ENCODE assay signal across 26 cellular contexts in genomic region chr5:91042225-91042624, GRCh38.
"Had no signal": no experiment of that assay in that cellular context is flagged by ENCODE, and none has a peak within 500 bp of the region (broad histone marks: within the 10 kb centered on the region; RNA-seq: fewer than 3 reads in every experiment).

No MANE protein-coding gene starts in this region.

- H3K4me3 ChIP-seq: neural progenitor cell, ovary, psoas muscle, right lobe of liver, sigmoid colon, stomach, tibial artery, upper lobe of left lung, vagina had no signal

- H3K4me1 Mint-ChIP-seq: natural killer cell; neural progenitor cell; stimulated activated effector memory CD8-positive, alpha-beta T cell treated with anti-CD3 and anti-CD28 coated beads, Interleukin-12 subunit alpha, Interleukin-12 subunit beta, amount 100 ng/mL, for 72 hours; stimulated activated naive B cell treated with anti-CD40 and anti-IgM and Interleukin-4, amounts not matched to agents 10 μg/mL and 1 μg/mL and 100 μg/mL, for 72 hours had no signal

- H3K4me1 ChIP-seq: parathyroid adenoma had no signal

- H3K9ac ChIP-seq: neural progenitor cell, parathyroid adenoma had no signal

- H2AFZ ChIP-seq: neural progenitor cell, parathyroid adenoma had no signal

- H3K9me3 Mint-ChIP-seq: stimulated activated effector memory CD8-positive, alpha-beta T cell treated with anti-CD3 and anti-CD28 coated beads, Interleukin-12 subunit alpha, Interleukin-12 subunit beta, amount 100 ng/mL, for 72 hours had no signal

- H3K79me2 ChIP-seq: parathyroid adenoma had no signal

- H3K4me3 Mint-ChIP-seq: natural killer cell; nephron; neural progenitor cell; stimulated activated effector memory CD8-positive, alpha-beta T cell treated with anti-CD3 and anti-CD28 coated beads, Interleukin-12 subunit alpha, Interleukin-12 subunit beta, amount 100 ng/mL, for 72 hours; stimulated activated naive B cell treated with anti-CD40 and anti-IgM and Interleukin-4, amounts not matched to agents 10 μg/mL and 1 μg/mL and 100 μg/mL, for 72 hours; stimulated activated naive CD8-positive, alpha-beta T cell treated with anti-CD3 and anti-CD28 coated beads, Interleukin-15, Interleukin-2, amounts not matched to agents 100 ng/mL and 50 ng/mL, for 24 hours had no signal

- H3K9me3 ChIP-seq: ovary, right lobe of liver, sigmoid colon, tibial artery, upper lobe of left lung, vagina had no signal

- H3K4me2 ChIP-seq: neural progenitor cell had no signal

- H3K27me3 Mint-ChIP-seq: progenitor cell of endocrine pancreas had no signal

- H3K27ac Mint-ChIP-seq: natural killer cell; nephron; neural progenitor cell; progenitor cell of endocrine pancreas; stimulated activated effector memory CD8-positive, alpha-beta T cell treated with anti-CD3 and anti-CD28 coated beads, Interleukin-12 subunit alpha, Interleukin-12 subunit beta, amount 100 ng/mL, for 72 hours; stimulated activated naive B cell treated with anti-CD40 and anti-IgM and Interleukin-4, amounts not matched to agents 10 μg/mL and 1 μg/mL and 100 μg/mL, for 72 hours; stimulated activated naive CD8-positive, alpha-beta T cell treated with anti-CD3 and anti-CD28 coated beads, Interleukin-15, Interleukin-2, amounts not matched to agents 100 ng/mL and 50 ng/mL, for 24 hours had no signal

- DNase-seq: natural killer cell; occipital lobe; ovary; posterior cingulate gyrus; psoas muscle; right cardiac atrium; right lobe of liver; sigmoid colon; small intestine; stimulated activated CD4-positive, alpha-beta T cell treated with anti-CD3 and anti-CD28 coated beads, Interleukin-15, amount 100 ng/mL, for 24 hours; stimulated activated CD4-positive, alpha-beta T cell treated with anti-CD3 and anti-CD28 coated beads, Interleukin-2, amount 100 ng/mL, for 24 hours; stimulated activated CD4-positive, alpha-beta T cell treated with anti-CD3 and anti-CD28 coated beads, Interleukin-2, amount 100 ng/mL, for 48 hours; stimulated activated CD4-positive, alpha-beta T cell treated with anti-CD3 and anti-CD28 coated beads, Interleukin-4, amount 100 ng/mL, for 24 hours; stimulated activated naive B cell treated with anti-CD40 and anti-IgM and Interleukin-4, amounts not matched to agents 10 μg/mL and 1 μg/mL and 100 μg/mL, for 72 hours; stimulated activated naive CD4-positive, alpha-beta T cell treated with Interleukin-2 at 50 U/mL for 16 hours; stomach; tibial artery; trophoblast cell; upper lobe of left lung had no signal

- H3K27me3 ChIP-seq: neural progenitor cell, ovary, right lobe of liver, sigmoid colon, stomach, tibial artery, upper lobe of left lung, vagina had no signal

- H3K36me3 Mint-ChIP-seq: stimulated activated effector memory CD8-positive, alpha-beta T cell treated with anti-CD3 and anti-CD28 coated beads, Interleukin-12 subunit alpha, Interleukin-12 subunit beta, amount 100 ng/mL, for 72 hours; stimulated activated naive B cell treated with anti-CD40 and anti-IgM and Interleukin-4, amounts not matched to agents 10 μg/mL and 1 μg/mL and 100 μg/mL, for 72 hours had no signal

- ATAC-seq: natural killer cell; psoas muscle; right cardiac atrium; stimulated activated effector memory CD8-positive, alpha-beta T cell treated with anti-CD3 and anti-CD28 coated beads, Interleukin-12 subunit alpha, Interleukin-12 subunit beta, amount 100 ng/mL, for 72 hours; stimulated activated naive B cell treated with anti-CD40 and anti-IgM and Interleukin-4, amounts not matched to agents 10 μg/mL and 1 μg/mL and 100 μg/mL, for 72 hours had no signal

- H3K36me3 ChIP-seq: neural progenitor cell, ovary, right lobe of liver, sigmoid colon, stomach, tibial artery, upper lobe of left lung, vagina had no signal

- H3K27ac ChIP-seq: neural progenitor cell, ovary, parathyroid adenoma, psoas muscle, right lobe of liver, sigmoid colon, stomach, tibial artery, upper lobe of left lung, vagina had no signal
